In genomic region chr14:33254876-33255275, GRCh38 we compare ENCODE assay signal across 19 cellular contexts.
DNase-seq lines count a peak whose midpoint lies in the region; ATAC-seq lines count a peak whose summit lies in the region.
"Had no signal": no experiment of that assay in that cellular context is flagged by ENCODE, and none has a peak within 500 bp of the region (broad histone marks: within the 10 kb centered on the region; RNA-seq: fewer than 3 reads in every experiment).

No MANE protein-coding gene starts in this region.

- no peak for ATAC-seq in GM19035 (IDR thresholded peaks at IDR 0.05; ENCODE audit: unreplicated experiment)
- ATAC-seq: GM23338, HCT116 had no signal

- DNase-seq in NCI-H2029 treated with DMSO at 0.1 percent for 48 hours (lab: John Stamatoyannopoulos, UW) (peak; percentile 49), NCI-H2029 (lab: John Stamatoyannopoulos, UW) (no peak), NCI-H748 (lab: John Stamatoyannopoulos, UW; ENCODE audit: unreplicated experiment) (peak; percentile 25), fibroblast of peridontal ligament (ENCODE audit: extremely low read depth) (peak; percentile 2), pulmonary artery endothelial cell (ENCODE audit: low read depth, low spot score) (peak; percentile 7), NCI-H1092 treated with DMSO at 0.1 percent for 48 hours (lab: John Stamatoyannopoulos, UW) (no peak), NCI-H1694 (lab: John Stamatoyannopoulos, UW) (no peak)
- DNase-seq: 8988T; CD4-positive, CD25-positive, alpha-beta regulatory T cell; DMS153; GF-D8; MV-4-11; NCI-H446; NCI-H774; PC-9; SIG-M5 had no signal

Comparison
In these comparisons a context has a peak if more than half of its experiments do, and no peak if none do; other contexts are left out.
1. DNase-seq: peak in NCI-H2029 treated with DMSO at 0.1 percent for 48 hours (single experiment), NCI-H748 (single experiment), fibroblast of peridontal ligament (single experiment) and pulmonary artery endothelial cell (single experiment); none in NCI-H2029 (single experiment), NCI-H1092 treated with DMSO at 0.1 percent for 48 hours (single experiment) and NCI-H1694 (single experiment).